ENCODE assay signal across 9 cellular contexts in the genomic region with DNA sequence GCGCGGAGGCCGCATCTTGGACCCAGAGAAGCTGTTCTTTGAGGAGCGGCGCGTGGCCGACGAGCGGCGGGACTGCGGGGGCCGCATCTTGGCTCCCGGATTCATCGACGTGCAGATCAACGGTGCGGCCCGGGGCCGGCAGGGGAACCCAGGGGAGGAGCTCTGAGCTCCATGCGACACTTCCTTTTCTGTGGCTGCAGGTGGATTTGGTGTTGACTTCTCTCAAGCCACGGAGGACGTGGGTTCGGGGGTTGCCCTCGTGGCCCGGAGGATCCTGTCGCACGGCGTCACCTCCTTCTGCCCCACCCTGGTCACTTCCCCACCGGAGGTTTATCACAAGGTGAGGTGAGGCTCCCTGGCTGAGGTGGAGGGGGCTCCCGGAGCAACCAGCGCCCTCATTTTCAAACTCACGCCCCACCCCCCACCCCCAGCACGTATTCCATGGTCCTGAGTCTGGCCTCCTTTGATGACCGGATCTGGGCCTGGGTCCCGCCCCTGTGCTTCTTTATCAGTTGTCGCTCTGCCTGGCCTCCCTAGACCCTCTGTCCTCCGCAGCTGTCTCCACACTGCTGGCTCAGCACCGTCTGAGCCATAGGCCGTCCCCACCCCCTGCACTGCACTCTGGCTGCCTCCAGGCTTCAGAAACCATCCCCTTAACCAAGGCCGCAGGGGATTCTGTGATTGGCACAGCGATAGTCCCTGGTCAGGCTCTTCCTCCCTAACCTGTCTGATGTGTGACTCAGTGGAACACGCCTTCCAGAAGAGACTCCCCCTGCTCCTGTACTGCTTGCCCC. TPM values are rescaled to one million over a fixed set of nuclear protein-coding genes. Genes with fewer than 3 reads are reported as not detected.
DNase-seq lines count a peak whose midpoint lies in the region; TF ChIP-seq lines count a peak whose summit lies in the region.
"Had no signal": no experiment of that assay in that cellular context is flagged by ENCODE, and none has a peak within 500 bp of the region (broad histone marks: within the 10 kb centered on the region; RNA-seq: fewer than 3 reads in every experiment).

No MANE protein-coding gene starts in this region.

- H3K36me3 Mint-ChIP-seq in osteocyte (ENCODE audit: unreplicated experiment), result peaks cover 17% of the 10 kb centered on the region

- no peaks in the 10 kb centered on the region for H3K9me3 Mint-ChIP-seq in osteocyte (ENCODE audit: unreplicated experiment)

- H3K27ac Mint-ChIP-seq in osteocyte (ENCODE audit: unreplicated experiment), result peak overlapping the region; percentile 54

- peak overlapping the region; percentile 80 for H3K4me3 ChIP-seq in LNCaP clone FGC (ENCODE audit: low read depth, low read length)
- H3K4me3 ChIP-seq in fibroblast of villous mesenchyme (ENCODE audit: low read depth, low read length), result peak overlapping the region; percentile 70

- DNase-seq in GM13976 (ENCODE audit: low spot score), result peak; percentile 70
- no peak for DNase-seq in LNCaP clone FGC (ENCODE audit: low read depth)
- peak; percentile 61 for DNase-seq in activated T-cell treated with anti-CD3 and anti-CD28 coated beads, Interleukin-2, amount 50 U/mL, for 48 hours
- no peak for DNase-seq in fibroblast of villous mesenchyme (ENCODE audit: low read depth)
- no peak for DNase-seq in osteocyte (ENCODE audit: extremely low spot score, unreplicated experiment)
- no peak for DNase-seq in cortex of kidney (lab: John Stamatoyannopoulos, UW)
- DNase-seq in NCI-H446 (lab: John Stamatoyannopoulos, UW), result no peak
- DNase-seq in C1 segment of cervical spinal cord (lab: John Stamatoyannopoulos, UW), result no peak

- TF ChIP-seq CTCF in GM13976 (IDR thresholded peaks at IDR 0.05; ENCODE audit: borderline replicate concordance, control extremely low read depth, extremely low read depth, insufficient read depth, missing control alignments), result no peak
- TF ChIP-seq CTCF in LNCaP clone FGC (IDR thresholded peaks at IDR 0.05; ENCODE audit: control insufficient read depth, extremely low read depth, insufficient read depth), result no peak
- TF ChIP-seq CTCF in fibroblast of villous mesenchyme (IDR thresholded peaks at IDR 0.05; ENCODE audit: insufficient read depth, low read depth, low read length), result no peak
- no peak for TF ChIP-seq CTCF in osteocyte (IDR thresholded peaks at IDR 0.05)

- H3K27me3 Mint-ChIP-seq in osteocyte (ENCODE audit: unreplicated experiment), result no peaks in the 10 kb centered on the region

- peaks cover 33% of the 10 kb centered on the region for H3K4me1 Mint-ChIP-seq in osteocyte (ENCODE audit: unreplicated experiment)

- in situ Hi-C loops in GM13976 (cut with MboI; ENCODE audit: low sequenced_read_pairs, unreplicated experiment), result no loop called here

- H3K4me3 Mint-ChIP-seq in osteocyte (ENCODE audit: unreplicated experiment), result peak overlapping the region; percentile 80

RNA-seq across cellular contexts. Expression of a gene that starts 0.8 kb away (rescaled TPM):
- 31.1 and 45.7 TPM in 2 replicates for total RNA-seq in fibroblast of villous mesenchyme
- total RNA-seq in osteocyte, result 52.5 and 56.6 TPM in 2 replicates

RNA-seq across cellular contexts. Expression of a gene that starts 7.2 kb away (rescaled TPM):
- total RNA-seq in fibroblast of villous mesenchyme, result 20.0 and 23.3 TPM in 2 replicates
- total RNA-seq in osteocyte, result 208 and 211 TPM in 2 replicates

RNA-seq across cellular contexts. Expression of a gene that starts 10.2 kb away (rescaled TPM):
- total RNA-seq in fibroblast of villous mesenchyme, result not detected in 2 replicates
- not detected in 2 replicates for total RNA-seq in osteocyte
- total RNA-seq: temporal lobe had no signal

RNA-seq across cellular contexts. Expression of a gene that starts 16.8 kb away (rescaled TPM):
- total RNA-seq in fibroblast of villous mesenchyme (26.7 and 37.1 TPM in 2 replicates), osteocyte (44.9 and 45.8 TPM in 2 replicates)

RNA-seq across cellular contexts. Expression of a gene that starts 46.1 kb away (rescaled TPM):
- total RNA-seq in fibroblast of villous mesenchyme (15.5 and 19.4 TPM in 2 replicates), osteocyte (15.4 and 17.4 TPM in 2 replicates)

Comparison
In these comparisons a context has a peak if more than half of its experiments do, and no peak if none do; other contexts are left out.
1. DNase-seq: peak in GM13976 (single experiment) and activated T-cell treated with anti-CD3 and anti-CD28 coated beads, Interleukin-2, amount 50 U/mL, for 48 hours (2 of 2); none in LNCaP clone FGC (single experiment), fibroblast of villous mesenchyme (single experiment), osteocyte (single experiment), cortex of kidney (single experiment), NCI-H446 (0 of 2) and C1 segment of cervical spinal cord (0 of 14).